In the genomic region with DNA sequence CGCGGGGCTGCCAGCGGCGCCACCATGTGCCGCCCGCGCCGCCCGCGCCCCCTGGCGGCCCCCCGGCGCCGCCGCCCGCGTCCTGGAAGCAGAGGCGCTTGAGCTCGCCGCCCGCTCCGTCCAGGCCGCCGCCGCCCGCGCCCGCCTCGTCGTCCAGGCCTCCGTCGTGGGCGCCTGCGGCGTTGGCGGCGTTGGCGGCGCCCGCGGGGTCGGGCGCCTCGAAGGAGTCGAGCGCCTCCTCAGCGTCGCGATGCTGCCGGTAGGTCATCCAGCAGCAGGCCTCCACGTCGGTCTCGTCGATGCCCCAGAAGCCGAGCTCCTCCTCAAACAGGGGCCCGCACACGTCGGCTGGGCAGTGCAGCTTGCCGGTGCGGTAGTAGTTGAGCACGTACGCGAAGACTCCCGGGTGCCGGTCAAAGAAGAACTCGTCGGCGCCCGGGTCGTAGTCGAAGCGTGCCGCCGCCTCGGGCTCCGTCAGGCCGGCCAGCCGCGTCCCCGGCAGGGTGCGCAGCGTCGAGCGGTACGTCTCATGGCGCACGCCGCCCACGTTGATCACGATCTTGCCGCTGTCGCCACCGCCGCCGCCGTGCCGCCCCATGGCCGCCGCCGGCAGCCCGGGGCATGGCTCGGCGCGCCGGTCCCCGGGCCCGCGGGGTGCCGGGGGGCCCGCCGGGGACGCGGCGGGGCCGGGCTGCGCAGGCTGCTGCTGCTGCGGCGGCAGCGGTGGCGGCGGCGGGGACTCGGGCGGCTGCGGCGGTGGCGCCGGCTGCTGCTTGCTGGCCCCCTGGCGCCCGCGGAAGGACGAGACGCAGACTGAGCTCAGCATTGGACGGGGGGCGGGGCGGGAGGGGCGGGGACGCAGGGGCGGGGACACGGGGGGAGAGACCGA, we compare ENCODE assay signal across 9 cellular contexts. TPM values are rescaled to one million over a fixed set of nuclear protein-coding genes. Genes with fewer than 3 reads are reported as not detected.
A peak's percentile ranks its signal among the peaks of the same experiment; 100 is the strongest.
DNase-seq lines count a peak whose midpoint lies in the region; ATAC-seq and TF ChIP-seq lines count a peak whose summit lies in the region.
"Had no signal": no experiment of that assay in that cellular context is flagged by ENCODE, and none has a peak within 500 bp of the region (broad histone marks: within the 10 kb centered on the region; RNA-seq: fewer than 3 reads in every experiment).

No MANE protein-coding gene starts in this region.

- H3K18ac ChIP-seq in H9 (ENCODE audit: insufficient read length, low read depth, low read length) = no peak overlapping the region

- no peak overlapping the region for H3K23ac ChIP-seq in H9 (ENCODE audit: insufficient read length, low read depth, low read length)

- H3K4me3 Mint-ChIP-seq in activated CD8-positive, alpha-beta T cell treated with anti-CD3 and anti-CD28 coated beads for 36 hours = no peak overlapping the region
- no peak overlapping the region for H3K4me3 Mint-ChIP-seq in activated CD8-positive, alpha-beta T cell treated with anti-CD3 and anti-CD28 coated beads, Interleukin-2, amount 10 ng/mL, durations not matched to agents 7 days and 5 days
- H3K4me3 Mint-ChIP-seq in H9 = peak overlapping the region; percentile 51 to 92

- H3K27ac ChIP-seq in H9 (ENCODE audit: insufficient read length, low read depth, low read length) = no peak overlapping the region
- H3K27ac ChIP-seq in skin epidermis = no peak overlapping the region

- H4K5ac ChIP-seq in H9 (ENCODE audit: insufficient read length, low read depth, low read length) = no peak overlapping the region

- intact Hi-C loops in activated CD8-positive, alpha-beta T cell treated with anti-CD3 and anti-CD28 coated beads for 36 hours (cut with micrococcal nuclease) = no loop called here

- H2BK15ac ChIP-seq in H9 (ENCODE audit: low read depth, low read length) = no peak overlapping the region

- no peak for TF ChIP-seq POLR2A in erythroblast (IDR thresholded peaks at IDR 0.05; ENCODE audit: low read length)

- H2BK20ac ChIP-seq in H9 (ENCODE audit: low read depth, low read length, poor library complexity, severe bottlenecking) = no peak overlapping the region

- H3K27ac Mint-ChIP-seq in activated CD8-positive, alpha-beta T cell treated with anti-CD3 and anti-CD28 coated beads for 36 hours = no peak overlapping the region
- H3K27ac Mint-ChIP-seq in activated CD8-positive, alpha-beta T cell treated with anti-CD3 and anti-CD28 coated beads, Interleukin-2, amount 10 ng/mL, durations not matched to agents 7 days and 5 days = no peak overlapping the region
- no peak overlapping the region for H3K27ac Mint-ChIP-seq in H9

- H4K91ac ChIP-seq in H9 (ENCODE audit: insufficient read length, low read depth, low read length) = no peak overlapping the region

- H3K9ac ChIP-seq in H9 (ENCODE audit: extremely low read depth, insufficient read length, low read length) = peak overlapping the region; percentile 10

- H3K4ac ChIP-seq in H9 (ENCODE audit: low read depth, low read length) = no peak overlapping the region

- H2BK12ac ChIP-seq in H9 (ENCODE audit: insufficient read length, low read depth, low read length) = no peak overlapping the region

- no peak overlapping the region for H2BK120ac ChIP-seq in H9 (ENCODE audit: low read depth, low read length, poor library complexity, severe bottlenecking)

- POLR2A ChIA-PET in activated CD8-positive, alpha-beta T cell treated with anti-CD3 and anti-CD28 coated beads for 36 hours (lab: Charles Lee) = interaction anchor here (1.1 kb wide), 1 partner anchor 29 kb away, joined by 3 read pairs; no protein-coding TSS in a partner anchor
- POLR2A ChIA-PET in activated CD8-positive, alpha-beta T cell treated with anti-CD3 and anti-CD28 coated beads, Interleukin-2, amount 10 ng/mL, durations not matched to agents 7 days and 5 days (lab: Charles Lee) = no interaction called here

- peaks cover 7% of the 10 kb centered on the region for H3K9me3 Mint-ChIP-seq in activated CD8-positive, alpha-beta T cell treated with anti-CD3 and anti-CD28 coated beads for 36 hours
- no peaks in the 10 kb centered on the region for H3K9me3 Mint-ChIP-seq in activated CD8-positive, alpha-beta T cell treated with anti-CD3 and anti-CD28 coated beads, Interleukin-2, amount 10 ng/mL, durations not matched to agents 7 days and 5 days (ENCODE audit: insufficient read depth)
- H3K9me3 Mint-ChIP-seq in H9 = peaks cover 3 to 5% of the 10 kb centered on the region in 2 experiments; a peak in 3 of 5 replicates
- H3K9me3 Mint-ChIP-seq: activated naive CD4-positive, alpha-beta T cell treated with anti-CD3 and anti-CD28 coated beads, Interleukin-2, amount 50 U/mL, for 24 hours had no signal

- no peak overlapping the region for H2BK5ac ChIP-seq in H9 (ENCODE audit: insufficient read length, low read length)

- peaks cover 6% of the 10 kb centered on the region; the same call in 1 of the 2 replicates for H3K4me1 ChIP-seq in H9 (ENCODE audit: insufficient read depth, low read length)

- H3K23me2 ChIP-seq in H9 (ENCODE audit: insufficient read length, low read depth, low read length, poor library complexity, severe bottlenecking) = peaks cover 31% of the 10 kb centered on the region

- no peak overlapping the region for H2AFZ ChIP-seq in H9 (ENCODE audit: low read length)

- no peak overlapping the region for H3K56ac ChIP-seq in H9 (ENCODE audit: insufficient read length, low read depth, low read length)

- H3K27me3 Mint-ChIP-seq in activated CD8-positive, alpha-beta T cell treated with anti-CD3 and anti-CD28 coated beads for 36 hours = peaks cover 69% of the 10 kb centered on the region
- peaks cover 48% of the 10 kb centered on the region for H3K27me3 Mint-ChIP-seq in activated CD8-positive, alpha-beta T cell treated with anti-CD3 and anti-CD28 coated beads, Interleukin-2, amount 10 ng/mL, durations not matched to agents 7 days and 5 days (ENCODE audit: low read depth)
- peaks cover 30% of the 10 kb centered on the region for H3K27me3 Mint-ChIP-seq in H9 (ENCODE audit: low read depth)

- H3K14ac ChIP-seq in H9 (ENCODE audit: insufficient read depth, low read length) = 0 out of 2 replicates have a peak overlapping the region, but pooled peaks have one; percentile 35

- no CpG with 5 or more reads among the region's 141 CpGs for WGBS in H9 (ENCODE audit: extremely low coverage, insufficient read length, low lambda C conversion rate)

- no peak for TF ChIP-seq CTCF in activated CD8-positive, alpha-beta T cell treated with anti-CD3 and anti-CD28 coated beads for 36 hours (IDR thresholded peaks at IDR 0.05)
- TF ChIP-seq CTCF in H9 (conservative IDR thresholded peaks at IDR 0.05) = peak; percentile 43; the same call in 2 of the 3 replicates

- ATAC-seq in activated CD8-positive, alpha-beta T cell treated with anti-CD3 and anti-CD28 coated beads for 36 hours = no peak
- ATAC-seq in activated CD8-positive, alpha-beta T cell treated with anti-CD3 and anti-CD28 coated beads, Interleukin-2, amount 10 ng/mL, durations not matched to agents 7 days and 5 days = no peak
- no peak for ATAC-seq in GM19397 (IDR thresholded peaks at IDR 0.05; ENCODE audit: unreplicated experiment)
- ATAC-seq in GM19023 (IDR thresholded peaks at IDR 0.05; ENCODE audit: unreplicated experiment) = no peak

- no peaks in the 10 kb centered on the region for H4K20me1 ChIP-seq in H9 (ENCODE audit: control insufficient read depth, insufficient read depth, insufficient read length)

- CTCF ChIA-PET in activated CD8-positive, alpha-beta T cell treated with anti-CD3 and anti-CD28 coated beads for 36 hours (lab: Charles Lee) = interaction anchor here (0.7 to 1.6 kb wide), 8 partner anchors 12 to 92 kb away, joined by 3 to 8 read pairs (median 3); no protein-coding TSS in a partner anchor
- CTCF ChIA-PET in activated CD8-positive, alpha-beta T cell treated with anti-CD3 and anti-CD28 coated beads, Interleukin-2, amount 10 ng/mL, durations not matched to agents 7 days and 5 days (lab: Charles Lee) = interaction anchor here (0.6 to 1.3 kb wide), 4 partner anchors 10 to 56 kb away, joined by 3 to 7 read pairs (median 3); a partner anchor contains a TSS

- no peaks in the 10 kb centered on the region for H3K79me1 ChIP-seq in H9 (ENCODE audit: insufficient read depth, low read depth, low read length, poor library complexity, severe bottlenecking)

- H3K4me3 ChIP-seq in skin epidermis = peak overlapping the region; percentile 21 to 43 (median 31)

- no peak overlapping the region for H3T11ph ChIP-seq in H9 (ENCODE audit: low read length)

- peaks cover 10% of the 10 kb centered on the region for H3K36me3 Mint-ChIP-seq in activated CD8-positive, alpha-beta T cell treated with anti-CD3 and anti-CD28 coated beads for 36 hours (ENCODE audit: low read depth)
- H3K36me3 Mint-ChIP-seq in activated CD8-positive, alpha-beta T cell treated with anti-CD3 and anti-CD28 coated beads, Interleukin-2, amount 10 ng/mL, durations not matched to agents 7 days and 5 days (ENCODE audit: low read depth) = peaks cover 13% of the 10 kb centered on the region
- H3K36me3 Mint-ChIP-seq in H9 (ENCODE audit: insufficient read depth in 1 of 3, low read depth in 3 of 3) = peaks cover 4 to 9% (median 6%) of the 10 kb centered on the region in 3 experiments

- H3K27me3 ChIP-seq in H9 (ENCODE audit: insufficient read depth, low read length) = peaks cover 8% of the 10 kb centered on the region; the same call in 1 of the 2 replicates

- peak overlapping the region; percentile 38 for H3K4me2 ChIP-seq in H9 (ENCODE audit: insufficient read depth, insufficient read length, low read length)

- peak; percentile 45 for DNase-seq in activated CD8-positive, alpha-beta T cell treated with anti-CD3 and anti-CD28 coated beads for 36 hours
- no peak for DNase-seq in activated CD8-positive, alpha-beta T cell treated with anti-CD3 and anti-CD28 coated beads, Interleukin-2, amount 10 ng/mL, durations not matched to agents 7 days and 5 days
- DNase-seq in H9 (peak; percentile 38), erythroblast (lab: John Stamatoyannopoulos, UW) (peak; percentile 60 to 70)

- no peak overlapping the region for H4K8ac ChIP-seq in H9 (replicated peaks; ENCODE audit: insufficient read length, low read depth, low read length)

- peaks cover 49% of the 10 kb centered on the region for H3K4me1 Mint-ChIP-seq in activated CD8-positive, alpha-beta T cell treated with anti-CD3 and anti-CD28 coated beads for 36 hours (ENCODE audit: low read depth)
- H3K4me1 Mint-ChIP-seq in activated CD8-positive, alpha-beta T cell treated with anti-CD3 and anti-CD28 coated beads, Interleukin-2, amount 10 ng/mL, durations not matched to agents 7 days and 5 days (ENCODE audit: low read depth) = peaks cover 63% of the 10 kb centered on the region
- peaks cover 51% of the 10 kb centered on the region in 2 experiments for H3K4me1 Mint-ChIP-seq in H9

- H3K79me2 ChIP-seq in H9 (ENCODE audit: insufficient read depth, low read length) = no peaks in the 10 kb centered on the region

- no peak overlapping the region for H2AK5ac ChIP-seq in H9 (ENCODE audit: insufficient read length, low read length)

- H3K9me3 ChIP-seq in H9 (ENCODE audit: control insufficient read depth, low read depth, low read length) = no peaks in the 10 kb centered on the region

RNA-seq across cellular contexts. Expression of a gene that starts 0.7 kb away (rescaled TPM):
- under 1 TPM; 0.77 to 0.81 TPM for total RNA-seq in activated CD8-positive, alpha-beta T cell treated with anti-CD3 and anti-CD28 coated beads for 36 hours
- under 1 TPM; 0.39 to 0.47 TPM for total RNA-seq in activated CD8-positive, alpha-beta T cell treated with anti-CD3 and anti-CD28 coated beads, Interleukin-2, amount 10 ng/mL, durations not matched to agents 7 days and 5 days
- 15.2 and 17.3 TPM in 2 replicates for total RNA-seq in H9 (2021)
- polyA plus RNA-seq in PFSK-1 (2012; ENCODE audit: insufficient read length, low read depth) = 2.4 TPM

RNA-seq across cellular contexts. Expression of a gene that starts 36.9 kb away (rescaled TPM):
- 10 to 100 TPM; 18.3 to 20.0 TPM for total RNA-seq in activated CD8-positive, alpha-beta T cell treated with anti-CD3 and anti-CD28 coated beads for 36 hours
- total RNA-seq in activated CD8-positive, alpha-beta T cell treated with anti-CD3 and anti-CD28 coated beads, Interleukin-2, amount 10 ng/mL, durations not matched to agents 7 days and 5 days = 1 to 10 TPM in 1 of 2 experiments, under 1 TPM in 1; 0.73 to 1.2 TPM
- total RNA-seq in H9 (2021) = 0.33 and 0.44 TPM in 2 replicates
- 0.39 TPM for polyA plus RNA-seq in PFSK-1 (2012; ENCODE audit: insufficient read length, low read depth)

RNA-seq across cellular contexts. Expression of a gene that starts 47.8 kb away (rescaled TPM):
- 10 to 100 TPM; 50.9 to 52.3 TPM for total RNA-seq in activated CD8-positive, alpha-beta T cell treated with anti-CD3 and anti-CD28 coated beads for 36 hours
- 10 to 100 TPM; 56.4 to 64.1 TPM for total RNA-seq in activated CD8-positive, alpha-beta T cell treated with anti-CD3 and anti-CD28 coated beads, Interleukin-2, amount 10 ng/mL, durations not matched to agents 7 days and 5 days
- total RNA-seq in H9 (2021) = 33.2 and 35.8 TPM in 2 replicates
- polyA plus RNA-seq in PFSK-1 (2012; ENCODE audit: insufficient read length, low read depth) = 90.5 TPM

RNA-seq across cellular contexts. Expression of a gene that starts 55.6 kb away (rescaled TPM):
- total RNA-seq in activated CD8-positive, alpha-beta T cell treated with anti-CD3 and anti-CD28 coated beads for 36 hours = 100 to 1,000 TPM; 214 to 215 TPM
- 100 to 1,000 TPM; 163 to 181 TPM for total RNA-seq in activated CD8-positive, alpha-beta T cell treated with anti-CD3 and anti-CD28 coated beads, Interleukin-2, amount 10 ng/mL, durations not matched to agents 7 days and 5 days
- total RNA-seq in H9 (2021) = 165 and 178 TPM in 2 replicates
- polyA plus RNA-seq in PFSK-1 (2012; ENCODE audit: insufficient read length, low read depth) = 77.0 TPM

Comparison
In these comparisons a context has a peak if more than half of its experiments do, and no peak if none do; other contexts are left out.
1. RNA of a gene that starts 36.9 kb away (total RNA-seq): 18.3 to 20.0 TPM in activated CD8-positive, alpha-beta T cell treated with anti-CD3 and anti-CD28 coated beads for 36 hours; 0.73 to 1.2 TPM in activated CD8-positive, alpha-beta T cell treated with anti-CD3 and anti-CD28 coated beads, Interleukin-2, amount 10 ng/mL, durations not matched to agents 7 days and 5 days and 0.33 to 0.44 TPM in H9; every median in the first group is over 4 times any median in the second.
2. H3K4me3 Mint-ChIP-seq: peak in H9 (2 of 2); none in activated CD8-positive, alpha-beta T cell treated with anti-CD3 and anti-CD28 coated beads for 36 hours (single experiment) and activated CD8-positive, alpha-beta T cell treated with anti-CD3 and anti-CD28 coated beads, Interleukin-2, amount 10 ng/mL, durations not matched to agents 7 days and 5 days (single experiment).